ENCODE assay signal across 1 cellular context in genomic region chr12:66035289-66035961, GRCh38.
TF ChIP-seq lines count a peak whose summit lies in the region.

No MANE protein-coding gene starts in this region.

TF ChIP-seq in HCT116, 20 proteins besides CTCF, POLR2A, EP300 and RAD21 (continued from another document):
- TF ChIP-seq JUND (IDR thresholded peaks at IDR 0.05) = 0 out of 2 replicates have a peak, but pooled peaks have one; percentile 10
- TF ChIP-seq ATF3 (IDR thresholded peaks at IDR 0.05) = no peak
